In genomic region chr9:128787583-128788156, GRCh38 we compare ENCODE assay signal across 7 cellular contexts. TPM values are rescaled to one million over a fixed set of nuclear protein-coding genes. Genes with fewer than 3 reads are reported as not detected.
DNase-seq lines count a peak whose midpoint lies in the region; ATAC-seq, FAIRE-seq and TF ChIP-seq lines count a peak whose summit lies in the region.

No MANE protein-coding gene starts in this region.

- H3K27ac ChIP-seq in WERI-Rb-1 (peak overlapping the region; percentile 79), pancreas (peak overlapping the region; percentile 78 to 82 (median 81))

- H3K4me3 ChIP-seq in HFF-Myc (replicated peaks; ENCODE audit: low read depth, low read length) (peak overlapping the region; percentile 59), WERI-Rb-1 (ENCODE audit: low read depth, low read length) (peak overlapping the region; percentile 98), pancreas (peak overlapping the region; percentile 84 to 100 (median 98))

- no peak for FAIRE-seq in pancreas (lab: Jason Lieb, UNC)

- H3K9me3 ChIP-seq in WERI-Rb-1 (ENCODE audit: severe bottlenecking), result peaks cover 4% of the 10 kb centered on the region
- H3K9me3 ChIP-seq in pancreas, result no peaks in the 10 kb centered on the region

- peaks cover 4 to 7% (median 4%) of the 10 kb centered on the region in 3 donors for H3K4me1 ChIP-seq in pancreas

- ATAC-seq in pancreas, result peak; percentile 30 to 52 (median 44)

- H3K36me3 ChIP-seq in WERI-Rb-1 (peaks cover 34% of the 10 kb centered on the region), pancreas (peaks cover 0 to 4% (median 0%) of the 10 kb centered on the region in 3 donors)

- intact Hi-C loops in pancreas (cut with DNase I), result no loop called here

- H3K27me3 ChIP-seq in WERI-Rb-1 (ENCODE audit: insufficient read depth, low read depth, severe bottlenecking), result no peaks in the 10 kb centered on the region
- no peaks in the 10 kb centered on the region for H3K27me3 ChIP-seq in pancreas

- DNase-seq in HFF-Myc (ENCODE audit: extremely low read depth, low read depth) (no peak), WERI-Rb-1 (no peak), fibroblast of peridontal ligament (ENCODE audit: extremely low read depth) (peak; percentile 14), pancreas (peak in 1 of 6 donors; percentile 26), NCI-H2107 (lab: John Stamatoyannopoulos, UW) (no peak), GM19238 (ENCODE audit: insufficient read length, low spot score) (no peak)
- no peak for DNase-seq in activated effector memory CD4-positive, alpha-beta T cell treated with anti-CD3 and anti-CD28 coated beads, Interleukin-2, amount 50 U/mL, for 16 hours

- 1 to 3% methylated on average over 7 to 8 of the region's 8 CpGs for WGBS in pancreas, 2 donors

- TF ChIP-seq CTCF in HFF-Myc (IDR thresholded peaks at IDR 0.05; ENCODE audit: low read depth, low read length, missing control alignments) (no peak), WERI-Rb-1 (IDR thresholded peaks at IDR 0.05; ENCODE audit: low read depth, low read length) (no peak), pancreas (IDR thresholded peaks at IDR 0.05) (no peak)

RNA-seq across cellular contexts. Expression of gene TBC1D13, which starts 0.6 kb away (rescaled TPM):
- 10 to 100 TPM; 10.9 to 18.5 (median 12.7) TPM for total RNA-seq in pancreas
- 10 to 100 TPM; 15.7 to 17.2 TPM for polyA plus RNA-seq in pancreas

RNA-seq across cellular contexts. Expression of gene ZER1, which starts 15.9 kb away (rescaled TPM):
- 10 to 100 TPM; 15.8 to 23.4 (median 17.9) TPM for total RNA-seq in pancreas
- 10 to 100 TPM; 16.9 to 22.6 TPM for polyA plus RNA-seq in pancreas

RNA-seq across cellular contexts. Expression of gene ENDOG, which starts 30.6 kb away (rescaled TPM):
- total RNA-seq in pancreas, result 10 to 100 TPM; 12.2 to 23.0 (median 14.3) TPM
- polyA plus RNA-seq in pancreas, result 10 to 100 TPM; 14.0 to 16.0 TPM

RNA-seq across cellular contexts. Expression of gene SPOUT1, which starts 41.9 kb away (rescaled TPM):
- total RNA-seq in pancreas, result 10 to 100 TPM; 14.8 to 28.0 (median 20.6) TPM
- polyA plus RNA-seq in pancreas, result 10 to 100 TPM; 28.8 to 32.8 TPM
